9 cellular contexts compared by ENCODE assay signal in genomic region chr12:51953011-51953568, GRCh38. TPM values are rescaled to one million over a fixed set of nuclear protein-coding genes. Genes with fewer than 3 reads are reported as not detected.
DNase-seq lines count a peak whose midpoint lies in the region; ATAC-seq and TF ChIP-seq lines count a peak whose summit lies in the region.
"Had no signal": no experiment of that assay in that cellular context is flagged by ENCODE, and none has a peak within 500 bp of the region (broad histone marks: within the 10 kb centered on the region; RNA-seq: fewer than 3 reads in every experiment).

No MANE protein-coding gene starts in this region.

- intact Hi-C loops in left cardiac atrium (cut with DNase I): no loop called here
- intact Hi-C loops in body of pancreas (cut with DNase I): no loop called here

- H3K23ac ChIP-seq in mesendoderm (ENCODE audit: low read length): no peak overlapping the region

- no peak overlapping the region for H4K8ac ChIP-seq in mesendoderm (ENCODE audit: low read depth, low read length)

- H3K36me3 ChIP-seq in cardiac muscle cell (no peaks in the 10 kb centered on the region), body of pancreas (replicated peaks in 1 of 2; ENCODE audit: insufficient read depth in 1 of 2, low read depth in 2 of 2) (no peaks in the 10 kb centered on the region), mesendoderm (ENCODE audit: control insufficient read depth, insufficient read depth, low read length) (no peaks in the 10 kb centered on the region), urinary bladder (ENCODE audit: insufficient read depth) (no peaks in the 10 kb centered on the region)

- H3K9ac ChIP-seq in mesendoderm (ENCODE audit: low read length): peak overlapping the region; percentile 45

- peak overlapping the region; percentile 38 for H3K4me2 ChIP-seq in mesendoderm (ENCODE audit: low read length)

- no peak overlapping the region for H2BK5ac ChIP-seq in mesendoderm (ENCODE audit: low read length)

- H2BK15ac ChIP-seq in mesendoderm (replicated peaks; ENCODE audit: low read depth): no peak overlapping the region

- H3K9me3 ChIP-seq in cardiac muscle cell (ENCODE audit: low read depth) (no peaks in the 10 kb centered on the region), body of pancreas (no peaks in the 10 kb centered on the region)

- no peak for DNase-seq in cardiac muscle cell (ENCODE audit: low read depth in 1 of 2, low spot score in 1 of 2)
- DNase-seq in left cardiac atrium: no peak
- no peak for DNase-seq in body of pancreas
- DNase-seq in mesendoderm: no peak
- no peak for DNase-seq in anterior cingulate cortex (lab: John Stamatoyannopoulos, UW)
- no peak for DNase-seq in medulla oblongata (ENCODE audit: extremely low spot score)
- DNase-seq in stimulated activated CD4-positive, alpha-beta T cell treated with anti-CD3 and anti-CD28 coated beads, Interleukin-2, amount 100 ng/mL, for 48 hours: no peak
- DNase-seq: NCI-H1048 had no signal

- peak overlapping the region; percentile 82 for H2BK120ac ChIP-seq in mesendoderm (ENCODE audit: low read depth, low read length)

- TF ChIP-seq CTCF in cardiac muscle cell (IDR thresholded peaks at IDR 0.05; ENCODE audit: low read depth, low read length) (no peak), body of pancreas (IDR thresholded peaks at IDR 0.05) (no peak)

- no peak for ATAC-seq in left cardiac atrium
- ATAC-seq in body of pancreas: no peak

- no peak overlapping the region for H3K4ac ChIP-seq in mesendoderm (ENCODE audit: low read depth, low read length)

- H3K27ac ChIP-seq in cardiac muscle cell (peak overlapping the region; percentile 70), body of pancreas (peak overlapping the region; percentile 86 to 98 (median 94)), mesendoderm (ENCODE audit: low read depth, low read length) (no peak overlapping the region), urinary bladder (ENCODE audit: low read depth) (no peak overlapping the region)

- 13 to 17% methylated on average over 11 of the region's 11 CpGs for WGBS in body of pancreas, 2 donors
- WGBS in mesendoderm (ENCODE audit: extremely low coverage, insufficient coverage, low lambda C conversion rate): no CpG with 5 or more reads among the region's 11 CpGs
- WGBS in urinary bladder: 57% methylated on average over 11 of the region's 11 CpGs

- no peaks in the 10 kb centered on the region for H3K27me3 ChIP-seq in cardiac muscle cell
- no peaks in the 10 kb centered on the region for H3K27me3 ChIP-seq in body of pancreas
- H3K27me3 ChIP-seq in mesendoderm (ENCODE audit: insufficient read depth, low read length, poor library complexity): peaks cover 9% of the 10 kb centered on the region

- peaks cover 17% of the 10 kb centered on the region for H3K79me1 ChIP-seq in mesendoderm (ENCODE audit: low read length)

- no peak overlapping the region for H2AK5ac ChIP-seq in mesendoderm (ENCODE audit: low read length)

- H3K4me1 ChIP-seq in cardiac muscle cell (ENCODE audit: low read depth) (peaks cover 46% of the 10 kb centered on the region), body of pancreas (peaks cover 52% of the 10 kb centered on the region), mesendoderm (ENCODE audit: control insufficient read depth, low read depth, low read length) (peaks cover 6% of the 10 kb centered on the region), urinary bladder (ENCODE audit: insufficient read depth) (peaks cover 3% of the 10 kb centered on the region)

- H3K56ac ChIP-seq in mesendoderm (ENCODE audit: low read length): peak overlapping the region; percentile 35

- no peak for TF ChIP-seq POLR2A in body of pancreas (IDR thresholded peaks at IDR 0.05)

- peaks cover 27% of the 10 kb centered on the region for H3K79me2 ChIP-seq in mesendoderm (ENCODE audit: control insufficient read depth, insufficient read depth, low read length)

- peak overlapping the region; percentile 96 for H3K4me3 ChIP-seq in cardiac muscle cell
- peak overlapping the region; percentile 76 to 96 for H3K4me3 ChIP-seq in body of pancreas
- no peak overlapping the region for H3K4me3 ChIP-seq in mesendoderm (ENCODE audit: low read length)
- H3K4me3 ChIP-seq in urinary bladder (ENCODE audit: low read depth, low read length): peak overlapping the region; percentile 85

- H3K18ac ChIP-seq in mesendoderm (ENCODE audit: low read length): peak overlapping the region; percentile 8

- no peak overlapping the region for H4K5ac ChIP-seq in mesendoderm (ENCODE audit: low read length)

RNA-seq across cellular contexts. Expression of gene ACVR1B, which starts 1.6 kb away (rescaled TPM):
- total RNA-seq in cardiac muscle cell (38.1 and 46.4 TPM in 2 replicates), left cardiac atrium (10 to 100 TPM; 13.0 to 19.3 TPM), body of pancreas (10 to 100 TPM; 19.8 to 21.8 TPM), urinary bladder (9.5 TPM)
- polyA plus RNA-seq in cardiac muscle cell (11.9 and 12.5 TPM in 2 replicates), urinary bladder (14.8 TPM)
- 9.9 TPM for polyA plus RNA-seq in mesendoderm (2013, experiment 1 of 2)
- 9.5 TPM for polyA plus RNA-seq in mesendoderm (2013, experiment 2 of 2)

RNA-seq across cellular contexts. Expression of gene ACVRL1, which starts 45.8 kb away (rescaled TPM):
- total RNA-seq in cardiac muscle cell (0.81 and 5.5 TPM in 2 replicates), left cardiac atrium (10 to 100 TPM; 44.0 to 65.2 TPM), body of pancreas (10 to 100 TPM; 37.1 to 93.9 TPM), urinary bladder (47.9 TPM)
- polyA plus RNA-seq in cardiac muscle cell (2.5 TPM in 1 of 2 replicates, not detected in the other), urinary bladder (71.7 TPM)
- 0.21 TPM for polyA plus RNA-seq in mesendoderm (2013, experiment 1 of 2)
- polyA plus RNA-seq in mesendoderm (2013, experiment 2 of 2): 0.01 TPM

RNA-seq across cellular contexts. Expression of gene TAMALIN, which starts 53.7 kb away (rescaled TPM):
- 8.2 and 12.5 TPM in 2 replicates for total RNA-seq in cardiac muscle cell
- 8.2 and 15.0 TPM in 2 replicates for polyA plus RNA-seq in cardiac muscle cell
- 10 to 100 TPM; 25.3 to 44.0 TPM for total RNA-seq in left cardiac atrium
- 10 to 100 TPM in 1 of 2 donors, 1 to 10 TPM in 1; 7.0 to 19.4 TPM for total RNA-seq in body of pancreas
- 0.95 TPM for polyA plus RNA-seq in mesendoderm (2013, experiment 1 of 2)
- 0.91 TPM for polyA plus RNA-seq in mesendoderm (2013, experiment 2 of 2)
- total RNA-seq in urinary bladder: 13.0 TPM
- 51.8 TPM for polyA plus RNA-seq in urinary bladder

Comparison
In these comparisons a context has a peak if more than half of its experiments do, and no peak if none do; other contexts are left out.
1. H3K27ac ChIP-seq: peak in cardiac muscle cell (single experiment) and body of pancreas (4 of 4); none in mesendoderm (single experiment) and urinary bladder (single experiment).